8 cellular contexts compared by ENCODE assay signal in the genomic region with DNA sequence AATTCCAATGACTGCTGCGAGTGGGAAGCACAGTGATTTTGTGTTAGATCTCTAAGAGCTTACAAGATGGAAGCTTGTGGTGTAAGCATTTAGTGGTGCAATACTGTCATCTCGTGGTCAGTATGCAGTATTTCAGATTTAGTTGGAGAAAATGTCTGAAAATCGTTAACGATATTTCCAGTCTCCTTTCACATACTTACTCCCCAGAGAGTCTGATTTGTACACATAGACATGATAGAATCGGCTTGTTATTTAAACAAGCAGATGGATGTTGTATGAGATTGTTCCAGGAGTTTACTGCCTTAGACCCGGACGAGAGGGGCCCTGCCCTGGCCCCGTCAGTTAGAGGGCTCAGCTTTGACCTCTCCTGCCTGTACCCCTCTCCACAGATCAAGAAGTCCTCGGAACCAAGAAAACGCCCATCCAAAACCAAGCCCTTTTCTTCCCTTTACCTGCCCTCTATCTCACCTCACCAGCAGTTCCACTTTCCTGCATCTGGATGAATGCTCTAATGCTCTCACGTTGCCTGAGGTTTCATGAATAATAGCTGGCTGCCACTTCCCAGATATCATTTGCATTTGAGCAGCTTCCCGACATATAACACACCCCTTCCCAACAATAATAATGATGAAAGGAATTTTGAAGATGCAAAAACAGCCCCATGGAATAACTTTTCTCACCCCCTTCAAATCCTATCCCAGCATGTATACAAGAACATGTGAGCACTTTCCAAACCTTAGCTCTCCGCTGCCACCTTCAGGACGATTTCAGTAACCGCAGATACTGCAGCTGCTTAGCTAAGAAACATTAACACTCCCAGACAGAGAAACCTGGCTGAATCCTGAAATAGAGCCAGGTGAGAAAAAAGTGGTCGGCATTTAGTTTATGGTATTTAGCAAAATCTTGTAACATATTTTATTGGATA.
DNase-seq lines count a peak whose midpoint lies in the region; ATAC-seq and TF ChIP-seq lines count a peak whose summit lies in the region.

No MANE protein-coding gene starts in this region.

- no peak for TF ChIP-seq EP300 in ovary (IDR thresholded peaks at IDR 0.05)

- H3K27me3 ChIP-seq in ovary (no peaks in the 10 kb centered on the region), thymus (ENCODE audit: control insufficient read depth, insufficient read depth) (no peaks in the 10 kb centered on the region)

- no peaks in the 10 kb centered on the region for H3K9me3 Mint-ChIP-seq in HFFc6
- H3K9me3 Mint-ChIP-seq in activated naive CD4-positive, alpha-beta T cell treated with anti-CD3 and anti-CD28 coated beads, Interleukin-2, amount 50 U/mL, for 72 hours, result no peaks in the 10 kb centered on the region
- H3K9me3 Mint-ChIP-seq in glutamatergic neuron (ENCODE audit: unreplicated experiment), result no peaks in the 10 kb centered on the region

- H3K27me3 Mint-ChIP-seq in HFFc6 (ENCODE audit: insufficient read depth) (no peaks in the 10 kb centered on the region), glutamatergic neuron (ENCODE audit: unreplicated experiment) (no peaks in the 10 kb centered on the region)

- no peaks in the 10 kb centered on the region for H3K9me3 ChIP-seq in ovary
- H3K9me3 ChIP-seq in thymus (ENCODE audit: control insufficient read depth), result no peaks in the 10 kb centered on the region

- no peak overlapping the region for H3K4me3 Mint-ChIP-seq in HFFc6
- H3K4me3 Mint-ChIP-seq in glutamatergic neuron (ENCODE audit: unreplicated experiment), result no peak overlapping the region

- H3K27ac Mint-ChIP-seq in HFFc6 (no peak overlapping the region), glutamatergic neuron (ENCODE audit: unreplicated experiment) (no peak overlapping the region)
- H3K27ac Mint-ChIP-seq in activated naive CD4-positive, alpha-beta T cell treated with anti-CD3 and anti-CD28 coated beads, Interleukin-2, amount 50 U/mL, for 72 hours, result no peak overlapping the region

- H3K36me3 Mint-ChIP-seq in HFFc6 (ENCODE audit: low read depth) (peaks cover 8% of the 10 kb centered on the region), glutamatergic neuron (ENCODE audit: unreplicated experiment) (no peaks in the 10 kb centered on the region)
- H3K36me3 Mint-ChIP-seq in activated naive CD4-positive, alpha-beta T cell treated with anti-CD3 and anti-CD28 coated beads, Interleukin-2, amount 50 U/mL, for 72 hours, result no peaks in the 10 kb centered on the region

- TF ChIP-seq POLR2A in ovary (IDR thresholded peaks at IDR 0.05), result no peak

- H3K4me1 ChIP-seq in ovary (ENCODE audit: insufficient read depth) (peaks cover 2% of the 10 kb centered on the region), thymus (ENCODE audit: control insufficient read depth, insufficient read depth, low read length) (no peaks in the 10 kb centered on the region)

- intact Hi-C loops in ovary (cut with DNase I), result loop anchor here in 3 of 4 donors (5.0 to 10.0 kb wide), 4 partner anchors 691 to 1901 kb away; a partner anchor contains a TSS

- H3K36me3 ChIP-seq in ovary (no peaks in the 10 kb centered on the region), thymus (ENCODE audit: control insufficient read depth, insufficient read depth) (no peaks in the 10 kb centered on the region)

- TF ChIP-seq CTCF in HFFc6 (IDR thresholded peaks at IDR 0.05) (peak; percentile 92), glutamatergic neuron (IDR thresholded peaks at IDR 0.05; ENCODE audit: partially characterized antibody, unreplicated experiment) (peak; percentile 66), ovary (IDR thresholded peaks at IDR 0.05) (peak; percentile 95 to 97 (median 95))

- peak overlapping the region in 1 of 2 donors; percentile 51 for H3K27ac ChIP-seq in ovary
- H3K27ac ChIP-seq in thymus (ENCODE audit: low read depth), result no peak overlapping the region

- ATAC-seq in activated naive CD4-positive, alpha-beta T cell treated with anti-CD3 and anti-CD28 coated beads, Interleukin-2, amount 50 U/mL, for 72 hours, result peak; percentile 84 to 87

- WGBS in ovary, 3 donors, result 1 to 3% (median 1%) methylated on average over 16 of the region's 16 CpGs
- 5% methylated on average over 16 of the region's 16 CpGs for WGBS in thymus

- H3K4me3 ChIP-seq in ovary, result peak overlapping the region; percentile 27
- H3K4me3 ChIP-seq in thymus (ENCODE audit: low read length), result peak overlapping the region; percentile 41

- H3K4me1 Mint-ChIP-seq in HFFc6 (ENCODE audit: low read depth), result peaks cover 27% of the 10 kb centered on the region
- no peaks in the 10 kb centered on the region for H3K4me1 Mint-ChIP-seq in glutamatergic neuron (ENCODE audit: low read depth, unreplicated experiment)

- DNase-seq in GM04504 (ENCODE audit: low read depth) (peak; percentile 60), HFFc6 (peak; percentile 72), MV-4-11 (lab: John Stamatoyannopoulos, UW) (peak; percentile 70), SK-N-DZ (ENCODE audit: low spot score) (peak; percentile 78), glutamatergic neuron (peak; percentile 79), ovary (peak; percentile 64 to 80 (median 73))
- peak in 1 of 2 donors; percentile 72 for DNase-seq in activated naive CD4-positive, alpha-beta T cell treated with anti-CD3 and anti-CD28 coated beads, Interleukin-2, amount 50 U/mL, for 72 hours (ENCODE audit: low spot score in 2 of 2)
